ENCODE assay signal across 8 cellular contexts in the genomic region with DNA sequence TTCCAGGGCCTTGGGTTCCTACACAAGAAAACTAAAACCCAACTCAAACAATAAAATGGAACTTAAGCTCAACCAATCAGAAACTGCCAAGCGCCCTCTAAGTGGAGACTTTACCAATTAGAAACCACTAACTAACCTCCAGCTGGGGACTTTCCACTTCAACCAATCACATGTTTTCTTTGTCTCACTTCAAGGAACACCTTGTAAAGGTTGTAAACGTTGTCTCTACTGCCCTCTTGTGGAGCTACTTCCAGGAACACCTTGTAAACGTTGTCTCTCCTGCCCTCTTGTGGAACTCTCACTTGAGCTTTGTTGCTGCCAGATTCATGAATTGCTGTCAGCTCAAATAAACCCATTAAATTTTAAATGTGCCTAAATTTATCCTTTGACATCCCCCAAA. TPM values are rescaled to one million over a fixed set of nuclear protein-coding genes. Genes with fewer than 3 reads are reported as not detected.
DNase-seq lines count a peak whose midpoint lies in the region; ATAC-seq, FAIRE-seq and TF ChIP-seq lines count a peak whose summit lies in the region.
"Not testable (repeated sequence)": the region's sequence is repeated elsewhere in the genome, so short reads cannot be mapped to it uniquely, and the experiment has no call there.

No MANE protein-coding gene starts in this region.

- not testable (repeated sequence) for H3K4me3 Mint-ChIP-seq in CD8-positive, alpha-beta T cell; WTC11; activated naive CD8-positive, alpha-beta T cell treated with anti-CD3 and anti-CD28 coated beads, Interleukin-2, amount 10 ng/mL, durations not matched to agents 7 days and 5 days; stimulated activated naive B cell treated with anti-CD40 and anti-IgM and Interleukin-4, amounts not matched to agents 10 μg/mL and 1 μg/mL and 100 μg/mL, for 72 hours

- H4K8ac ChIP-seq in H1 (ENCODE audit: extremely low read depth, insufficient read depth, low read length), result not testable (repeated sequence)

- not testable (repeated sequence) for H3K27me3 ChIP-seq in CD8-positive, alpha-beta T cell (ENCODE audit: insufficient read depth, low read length); H1 (replicated peaks in 1 of 4; ENCODE audit: control insufficient read depth in 3 of 4, extremely low read depth in 1 of 4, insufficient read depth in 3 of 4, low read length in 3 of 4); keratinocyte (ENCODE audit: control insufficient read depth, extremely low read depth, insufficient read depth, low read length)

- H2BK15ac ChIP-seq in H1 (ENCODE audit: low read length), result not testable (repeated sequence)

- H3K4ac ChIP-seq in H1 (replicated peaks; ENCODE audit: insufficient read length, low read depth, low read length), result not testable (repeated sequence)

- CTCF ChIA-PET in CD8-positive, alpha-beta T cell (lab: Charles Lee); WTC11 (lab: Charles Lee); H1 (lab: Charles Lee; ENCODE audit: partially characterized antibody): not testable (repeated sequence)

- not testable (repeated sequence) for TF ChIP-seq EP300 in H1 (IDR thresholded peaks at IDR 0.05; ENCODE audit: borderline replicate concordance in 1 of 2, low read depth in 2 of 2, low read length in 2 of 2)

- H4K5ac ChIP-seq in H1 (ENCODE audit: insufficient read length, low read depth, low read length), result not testable (repeated sequence)

- DNase-seq in CD8-positive, alpha-beta T cell; WTC11 (ENCODE audit: low spot score); activated naive CD8-positive, alpha-beta T cell treated with anti-CD3 and anti-CD28 coated beads, Interleukin-2, amount 10 ng/mL, durations not matched to agents 7 days and 5 days; H1 (ENCODE audit: low read depth in 1 of 2, low spot score in 2 of 2); keratinocyte (ENCODE audit: low read depth, low spot score); mucosa of descending colon; stimulated activated naive B cell treated with anti-CD40 and anti-IgM and Interleukin-4, amounts not matched to agents 10 μg/mL and 1 μg/mL and 100 μg/mL, for 72 hours: not testable (repeated sequence)

- TF ChIP-seq RAD21 in H1 (IDR thresholded peaks at IDR 0.05 in 1 of 2, conservative IDR thresholded peaks at IDR 0.05 in 1 of 2; ENCODE audit: low read depth in 2 of 2, low read length in 2 of 2), result not testable (repeated sequence)

- not testable (repeated sequence) for H3K4me1 Mint-ChIP-seq in CD8-positive, alpha-beta T cell (ENCODE audit: low read depth); WTC11; activated naive CD8-positive, alpha-beta T cell treated with anti-CD3 and anti-CD28 coated beads, Interleukin-2, amount 10 ng/mL, durations not matched to agents 7 days and 5 days; stimulated activated naive B cell treated with anti-CD40 and anti-IgM and Interleukin-4, amounts not matched to agents 10 μg/mL and 1 μg/mL and 100 μg/mL, for 72 hours

- dilution Hi-C loops in keratinocyte (cut with MboI; ENCODE audit: extremely low pct_ligation_motif_present, low sequenced_read_pairs), result not testable (repeated sequence)

- not testable (repeated sequence) for H3K27me3 Mint-ChIP-seq in CD8-positive, alpha-beta T cell (ENCODE audit: low read depth); WTC11 (ENCODE audit: low read depth); activated naive CD8-positive, alpha-beta T cell treated with anti-CD3 and anti-CD28 coated beads, Interleukin-2, amount 10 ng/mL, durations not matched to agents 7 days and 5 days; stimulated activated naive B cell treated with anti-CD40 and anti-IgM and Interleukin-4, amounts not matched to agents 10 μg/mL and 1 μg/mL and 100 μg/mL, for 72 hours

- H2AK5ac ChIP-seq in H1 (ENCODE audit: low read depth, low read length), result not testable (repeated sequence)

- not testable (repeated sequence) for H3K23ac ChIP-seq in H1 (ENCODE audit: insufficient read length)

- intact Hi-C loops in CD8-positive, alpha-beta T cell (cut with DNase I, micrococcal nuclease); mucosa of descending colon (cut with DNase I, micrococcal nuclease): not testable (repeated sequence)

- not testable (repeated sequence) for H3K9me3 ChIP-seq in CD8-positive, alpha-beta T cell (ENCODE audit: low read length); H1 (ENCODE audit: insufficient read depth in 2 of 2, low read depth in 1 of 2, low read length in 1 of 2); keratinocyte (ENCODE audit: control insufficient read depth, low read depth, low read length); mucosa of descending colon

- not testable (repeated sequence) for H3K4me3 ChIP-seq in CD8-positive, alpha-beta T cell (ENCODE audit: low read depth, low read length); H1 (ENCODE audit: extremely low read depth in 1 of 4, insufficient read depth in 2 of 4, low read depth in 3 of 4, low read length in 4 of 4); keratinocyte (ENCODE audit: control insufficient read depth in 2 of 3, extremely low read depth in 1 of 3, insufficient read depth in 2 of 3, low read depth in 1 of 3, low read length in 3 of 3); mucosa of descending colon

- not testable (repeated sequence) for H3K4me2 ChIP-seq in H1 (ENCODE audit: insufficient read depth in 1 of 2, low read depth in 2 of 2, low read length in 2 of 2); keratinocyte (ENCODE audit: control insufficient read depth, extremely low read depth, insufficient read depth, low read depth, low read length)

- not testable (repeated sequence) for H3K14ac ChIP-seq in H1 (ENCODE audit: insufficient read length)

- POLR2A ChIA-PET in CD8-positive, alpha-beta T cell (lab: Charles Lee); WTC11 (lab: Charles Lee); activated naive CD8-positive, alpha-beta T cell treated with anti-CD3 and anti-CD28 coated beads, Interleukin-2, amount 10 ng/mL, durations not matched to agents 7 days and 5 days (lab: Charles Lee); H1 (lab: Charles Lee; ENCODE audit: partially characterized antibody): not testable (repeated sequence)

- H3K36me3 ChIP-seq in CD8-positive, alpha-beta T cell (ENCODE audit: insufficient read depth, low read length); H1 (ENCODE audit: control insufficient read depth in 2 of 4, insufficient read depth in 4 of 4, low read length in 3 of 4); keratinocyte (ENCODE audit: control insufficient read depth in 2 of 2, extremely low read depth in 1 of 2, insufficient read depth in 2 of 2, low read length in 2 of 2); mucosa of descending colon (ENCODE audit: low read depth): not testable (repeated sequence)

- H3K9ac ChIP-seq in H1 (replicated peaks in 1 of 4; ENCODE audit: extremely low read depth in 1 of 4, low read depth in 3 of 4, low read length in 3 of 4); keratinocyte (ENCODE audit: control insufficient read depth, extremely low read depth, insufficient read depth, low read length): not testable (repeated sequence)

- H3K27ac Mint-ChIP-seq in CD8-positive, alpha-beta T cell; WTC11; activated naive CD8-positive, alpha-beta T cell treated with anti-CD3 and anti-CD28 coated beads, Interleukin-2, amount 10 ng/mL, durations not matched to agents 7 days and 5 days; stimulated activated naive B cell treated with anti-CD40 and anti-IgM and Interleukin-4, amounts not matched to agents 10 μg/mL and 1 μg/mL and 100 μg/mL, for 72 hours: not testable (repeated sequence)

- not testable (repeated sequence) for H3K9me3 Mint-ChIP-seq in CD8-positive, alpha-beta T cell; WTC11; activated naive CD8-positive, alpha-beta T cell treated with anti-CD3 and anti-CD28 coated beads, Interleukin-2, amount 10 ng/mL, durations not matched to agents 7 days and 5 days; stimulated activated naive B cell treated with anti-CD40 and anti-IgM and Interleukin-4, amounts not matched to agents 10 μg/mL and 1 μg/mL and 100 μg/mL, for 72 hours

- FAIRE-seq in H1 (lab: Jason Lieb, UNC) (peak; percentile 100), keratinocyte (lab: Jason Lieb, UNC) (peak; percentile 85)

- WGBS in H1 (ENCODE audit: extremely low coverage in 1 of 2, insufficient coverage in 1 of 2, insufficient read length in 1 of 2, insufficient replicate concordance in 2 of 2, low coverage in 1 of 2, low lambda C conversion rate in 2 of 2, missing lambda C conversion rate in 1 of 2), 2 experiments, result no CpG with 5 or more reads among the region's 3 CpGs

- peak; percentile 71 for ATAC-seq in CD8-positive, alpha-beta T cell
- ATAC-seq in HG02870 (IDR thresholded peaks at IDR 0.05; ENCODE audit: unreplicated experiment) (peak; percentile 44), WTC11 (peak; percentile 82), mucosa of descending colon (peak; percentile 87)
- peak; percentile 60 for ATAC-seq in activated naive CD8-positive, alpha-beta T cell treated with anti-CD3 and anti-CD28 coated beads, Interleukin-2, amount 10 ng/mL, durations not matched to agents 7 days and 5 days (ENCODE audit: low read depth)
- ATAC-seq in stimulated activated naive B cell treated with anti-CD40 and anti-IgM and Interleukin-4, amounts not matched to agents 10 μg/mL and 1 μg/mL and 100 μg/mL, for 72 hours (replicated peaks), result peak; percentile 65 to 67

- H3K4me1 ChIP-seq in CD8-positive, alpha-beta T cell (ENCODE audit: insufficient read depth, low read length); H1 (replicated peaks in 1 of 4; ENCODE audit: control insufficient read depth in 3 of 4, insufficient read depth in 4 of 4, low read length in 3 of 4); keratinocyte (ENCODE audit: control insufficient read depth, extremely low read depth, insufficient read depth, low read length); mucosa of descending colon (ENCODE audit: low read depth): not testable (repeated sequence)

- H3K79me1 ChIP-seq in H1 (ENCODE audit: low read depth, low read length), result not testable (repeated sequence)

- not testable (repeated sequence) for TF ChIP-seq CTCF in CD8-positive, alpha-beta T cell (IDR thresholded peaks at IDR 0.05); WTC11 (IDR thresholded peaks at IDR 0.05); H1 (IDR thresholded peaks at IDR 0.05; ENCODE audit: control extremely low read depth in 1 of 3, insufficient read depth in 1 of 3, low read depth in 1 of 3, low read length in 3 of 3); keratinocyte (optimal IDR thresholded peaks at IDR 0.05 in 1 of 3, IDR thresholded peaks at IDR 0.05 in 1 of 3, conservative IDR thresholded peaks at IDR 0.05 in 1 of 3; ENCODE audit: extremely low read depth in 1 of 3, insufficient read depth in 2 of 3, low read length in 3 of 3); mucosa of descending colon (IDR thresholded peaks at IDR 0.05)

- not testable (repeated sequence) for H2BK20ac ChIP-seq in H1 (ENCODE audit: low read length)

- H4K20me1 ChIP-seq in H1 (replicated peaks in 1 of 2; ENCODE audit: control insufficient read depth in 1 of 2, insufficient read depth in 2 of 2, low read length in 2 of 2); keratinocyte (ENCODE audit: control insufficient read depth, extremely low read depth, insufficient read depth, low read length): not testable (repeated sequence)

- not testable (repeated sequence) for H2AFZ ChIP-seq in H1 (ENCODE audit: low read length); keratinocyte (ENCODE audit: control insufficient read depth, low read length)

- TF ChIP-seq POLR2A in H1 (IDR thresholded peaks at IDR 0.05; ENCODE audit: control extremely low read depth in 1 of 2, low read depth in 2 of 2, low read length in 2 of 2), result not testable (repeated sequence)

- H3K36me3 Mint-ChIP-seq in CD8-positive, alpha-beta T cell; WTC11; activated naive CD8-positive, alpha-beta T cell treated with anti-CD3 and anti-CD28 coated beads, Interleukin-2, amount 10 ng/mL, durations not matched to agents 7 days and 5 days; stimulated activated naive B cell treated with anti-CD40 and anti-IgM and Interleukin-4, amounts not matched to agents 10 μg/mL and 1 μg/mL and 100 μg/mL, for 72 hours: not testable (repeated sequence)

- not testable (repeated sequence) for H3K27ac ChIP-seq in CD8-positive, alpha-beta T cell (ENCODE audit: low read depth, low read length); H1 (ENCODE audit: low read depth, low read length); keratinocyte (ENCODE audit: control insufficient read depth, insufficient read depth, low read length)

- not testable (repeated sequence) for H2BK120ac ChIP-seq in H1 (replicated peaks; ENCODE audit: low read depth, low read length)

- not testable (repeated sequence) for H2BK12ac ChIP-seq in H1 (ENCODE audit: low read depth, low read length)

- not testable (repeated sequence) for H3K9me1 ChIP-seq in keratinocyte (ENCODE audit: control insufficient read depth, extremely low read depth, insufficient read depth, low read length)

- H3K23me2 ChIP-seq in H1 (ENCODE audit: low read depth, low read length), result not testable (repeated sequence)

- not testable (repeated sequence) for H3K18ac ChIP-seq in H1 (ENCODE audit: extremely low read depth, low read length)

- not testable (repeated sequence) for H3K79me2 ChIP-seq in H1 (ENCODE audit: control insufficient read depth in 1 of 2, insufficient read depth in 2 of 2, low read length in 2 of 2); keratinocyte (ENCODE audit: control insufficient read depth, insufficient read depth, low read length)

- not testable (repeated sequence) for H2BK5ac ChIP-seq in H1 (ENCODE audit: low read depth, low read length)

- not testable (repeated sequence) for H4K91ac ChIP-seq in H1 (replicated peaks; ENCODE audit: insufficient read length, low read length)

- H3K56ac ChIP-seq in H1 (replicated peaks; ENCODE audit: insufficient read length, low read depth, low read length), result not testable (repeated sequence)

RNA-seq across cellular contexts. Expression of a gene that starts 54.2 kb away (rescaled TPM):
- total RNA-seq in CD8-positive, alpha-beta T cell, result 10 to 100 TPM; 25.5 to 29.1 TPM
- total RNA-seq in WTC11 (2021) (72.7 to 85.5 TPM (median 74.2 TPM) in 3 replicates), mucosa of descending colon (10 to 100 TPM; 24.8 to 48.0 (median 36.2) TPM)
- 10 to 100 TPM; 41.6 to 44.4 TPM for total RNA-seq in activated naive CD8-positive, alpha-beta T cell treated with anti-CD3 and anti-CD28 coated beads, Interleukin-2, amount 10 ng/mL, durations not matched to agents 7 days and 5 days
- total RNA-seq in H1 (2021; fragmentation: NEBNext Ultra II Directional; extraction: Animal tissue kit (Norgen Biotek cat#: 25700)), result 80.5 and 88.6 TPM in 2 replicates
- polyA plus RNA-seq in H1 (2011; rRNA removed) (23.4 and 23.9 TPM in 2 replicates), keratinocyte (19.2 to 27.4 TPM (median 19.2 TPM) in 3 replicates)
- polyA plus RNA-seq in H1 (2011; cell fraction: cytosol; rRNA removed), result 36.6 TPM
- polyA plus RNA-seq in H1 (2011; cell fraction: nucleus; rRNA removed), result 53.3 TPM
- 50.4 to 66.5 TPM (median 58.0 TPM) in 4 replicates for polyA plus RNA-seq in H1 (2012, experiment 1 of 2)
- polyA plus RNA-seq in H1 (2012, experiment 2 of 2), result 3.1 TPM
- 73.9 TPM for polyA plus RNA-seq in H1 (2013, experiment 1 of 2)
- polyA plus RNA-seq in H1 (2013, experiment 2 of 2), result 70.1 TPM
- 98.3 and 120 TPM in 2 replicates for polyA minus RNA-seq in H1 (2011; rRNA and poly(A)+ RNA removed)
- 69.8 TPM for polyA minus RNA-seq in H1 (2011; cell fraction: cytosol; rRNA and poly(A)+ RNA removed)
- polyA minus RNA-seq in H1 (2011; cell fraction: nucleus; rRNA and poly(A)+ RNA removed), result 194 TPM
- 8.4 TPM for polyA plus RNA-seq in keratinocyte (2011; ENCODE audit: low read depth)
- 8.1 and 16.1 TPM in 2 replicates for polyA plus RNA-seq in keratinocyte (2011; cell fraction: cytosol; rRNA removed)
- 46.3 and 56.0 TPM in 2 replicates for polyA plus RNA-seq in keratinocyte (2011; cell fraction: nucleus; rRNA removed)
- 13.5 and 14.1 TPM in 2 replicates for polyA plus RNA-seq in keratinocyte (2012; ENCODE audit: low replicate concordance)
- polyA minus RNA-seq in keratinocyte, result 18.0 to 28.2 TPM (median 24.4 TPM) in 3 replicates
- 12.7 TPM for polyA minus RNA-seq in keratinocyte (2011; cell fraction: cytosol; rRNA and poly(A)+ RNA removed)
- polyA minus RNA-seq in keratinocyte (2011; cell fraction: nucleus; rRNA and poly(A)+ RNA removed), result 37.5 and 47.9 TPM in 2 replicates
